Comparison of ENCODE assay signal across 28 cellular contexts in genomic region chr3:65020233-65020632, GRCh38.
DNase-seq lines count a peak whose midpoint lies in the region; ATAC-seq, FAIRE-seq and TF ChIP-seq lines count a peak whose summit lies in the region.
"Had no signal": no experiment of that assay in that cellular context is flagged by ENCODE, and none has a peak within 500 bp of the region (broad histone marks: within the 10 kb centered on the region; RNA-seq: fewer than 3 reads in every experiment).

No MANE protein-coding gene starts in this region.

- dilution Hi-C loops in endothelial cell of umbilical vein (cut with MboI; ENCODE audit: extremely low pct_ligation_motif_present, low sequenced_read_pairs): no loop called here

- H3K79me2 ChIP-seq in GM23338 (replicated peaks; ENCODE audit: insufficient read depth) (no peaks in the 10 kb centered on the region), endothelial cell of umbilical vein (ENCODE audit: control insufficient read depth, insufficient read depth, low read length) (no peaks in the 10 kb centered on the region)

- no peak for TF ChIP-seq POLR2A in endothelial cell of umbilical vein (IDR thresholded peaks at IDR 0.05; ENCODE audit: low read depth, low read length)

- H3K4me1 Mint-ChIP-seq in GM23338: peaks cover 16% of the 10 kb centered on the region; the same call in 2 of the 3 replicates
- H3K4me1 Mint-ChIP-seq: activated CD8-positive, alpha-beta memory T cell treated with anti-CD3 and anti-CD28 coated beads, Interleukin-2, amount 10 ng/mL, durations not matched to agents 7 days and 5 days; activated naive CD8-positive, alpha-beta T cell treated with anti-CD3 and anti-CD28 coated beads for 36 hours; stimulated activated effector memory CD8-positive, alpha-beta T cell treated with anti-CD3 and anti-CD28 coated beads, Interleukin-12 subunit alpha, Interleukin-12 subunit beta, amount 100 ng/mL, for 72 hours; T-cell had no signal

- H3K4me2 ChIP-seq in GM23338 (no peak overlapping the region), endothelial cell of umbilical vein (ENCODE audit: insufficient read depth, low read length) (no peak overlapping the region)
- H3K4me2 ChIP-seq: BLaER1 treated with 17β-estradiol and CSF1 and Interleukin-3, amounts not matched to agents 10 nM and 100 nM had no signal

- no peaks in the 10 kb centered on the region for H3K9me3 ChIP-seq in SK-N-MC (ENCODE audit: low read depth, low read length)
- no peaks in the 10 kb centered on the region for H3K9me3 ChIP-seq in endothelial cell of umbilical vein (replicated peaks; ENCODE audit: control insufficient read depth, insufficient read depth, low read length)
- H3K9me3 ChIP-seq: BLaER1 treated with 17β-estradiol and CSF1 and Interleukin-3, amounts not matched to agents 10 nM and 100 nM; MG63; prostate gland; transverse colon had no signal

- H4K20me1 ChIP-seq in GM23338 (replicated peaks; ENCODE audit: insufficient read depth) (no peaks in the 10 kb centered on the region), endothelial cell of umbilical vein (replicated peaks; ENCODE audit: control insufficient read depth, extremely low read depth, insufficient read depth, low read length) (no peaks in the 10 kb centered on the region)
- H4K20me1 ChIP-seq: BLaER1 treated with 17β-estradiol and CSF1 and Interleukin-3, amounts not matched to agents 10 nM and 100 nM had no signal

- H3K4me1 ChIP-seq in GM23338 (ENCODE audit: insufficient read depth) (peaks cover 16% of the 10 kb centered on the region), endothelial cell of umbilical vein (ENCODE audit: control insufficient read depth, extremely low read depth, insufficient read depth, low read length) (no peaks in the 10 kb centered on the region)
- H3K4me1 ChIP-seq: BLaER1 treated with 17β-estradiol and CSF1 and Interleukin-3, amounts not matched to agents 10 nM and 100 nM; prostate gland had no signal

- H3K27ac ChIP-seq in GM23338 (ENCODE audit: low read depth) (no peak overlapping the region), SK-N-MC (peak overlapping the region; percentile 82), endothelial cell of umbilical vein (ENCODE audit: insufficient read depth, low read depth, low read length) (no peak overlapping the region)
- H3K27ac ChIP-seq: BLaER1 treated with 17β-estradiol and CSF1 and Interleukin-3, amounts not matched to agents 10 nM and 100 nM; GM23248; prostate gland had no signal

- DNase-seq in GM23338 (ENCODE audit: low spot score) (no peak), SK-N-MC (ENCODE audit: low read depth, low spot score) (no peak), endothelial cell of umbilical vein (ENCODE audit: low read depth, low spot score) (peak; percentile 50), retina (peak; percentile 14), SHP77 (lab: John Stamatoyannopoulos, UW) (no peak)
- DNase-seq: activated CD8-positive, alpha-beta memory T cell treated with anti-CD3 and anti-CD28 coated beads, Interleukin-2, amount 10 ng/mL, durations not matched to agents 7 days and 5 days; activated gamma-delta T cell; activated naive CD8-positive, alpha-beta T cell treated with anti-CD3 and anti-CD28 coated beads for 36 hours; activated T-cell treated with anti-CD3 and anti-CD28 coated beads, Interleukin-2, amount 50 U/mL, for 4 hours; anterior cingulate cortex; DMS153; effector CD4-positive, alpha-beta T cell; GM23248; KBM-7; mesenchymal stem cell; MG63; NCI-H1930; NCI-H526 treated with DMSO at 0.1 percent for 48 hours; stimulated activated CD4-positive, alpha-beta T cell treated with anti-CD3 and anti-CD28 coated beads, Interleukin-15, amount 100 ng/mL, for 24 hours; T-cell; transverse colon had no signal

- H3K36me3 ChIP-seq in GM23338 (ENCODE audit: insufficient read depth) (no peaks in the 10 kb centered on the region), SK-N-MC (ENCODE audit: insufficient read depth, low read length) (no peaks in the 10 kb centered on the region), endothelial cell of umbilical vein (ENCODE audit: control insufficient read depth in 2 of 2, extremely low read depth in 1 of 2, insufficient read depth in 2 of 2, low read length in 2 of 2) (no peaks in the 10 kb centered on the region)
- H3K36me3 ChIP-seq: BLaER1 treated with 17β-estradiol and CSF1 and Interleukin-3, amounts not matched to agents 10 nM and 100 nM; MG63; prostate gland; transverse colon had no signal

- H3K27ac Mint-ChIP-seq in GM23338: no peak overlapping the region; the same call in 1 of the 2 replicates
- H3K27ac Mint-ChIP-seq: activated CD8-positive, alpha-beta memory T cell treated with anti-CD3 and anti-CD28 coated beads, Interleukin-2, amount 10 ng/mL, durations not matched to agents 7 days and 5 days; activated naive CD8-positive, alpha-beta T cell treated with anti-CD3 and anti-CD28 coated beads for 36 hours; stimulated activated effector memory CD8-positive, alpha-beta T cell treated with anti-CD3 and anti-CD28 coated beads, Interleukin-12 subunit alpha, Interleukin-12 subunit beta, amount 100 ng/mL, for 72 hours; T-cell had no signal

- H3K4me3 ChIP-seq in GM23338 (no peak overlapping the region), SK-N-MC (peak overlapping the region; percentile 49), endothelial cell of umbilical vein (replicated peaks in 1 of 3; ENCODE audit: insufficient read depth in 1 of 3, low read depth in 1 of 3, low read length in 3 of 3) (no peak overlapping the region)
- H3K4me3 ChIP-seq: BLaER1 treated with 17β-estradiol and CSF1 and Interleukin-3, amounts not matched to agents 10 nM and 100 nM; GM23248; MG63; prostate gland; transverse colon had no signal

- no peaks in the 10 kb centered on the region for H3K9me2 ChIP-seq in GM23338 (ENCODE audit: insufficient read depth)

- H3K9me3 Mint-ChIP-seq in GM23338: no peaks in the 10 kb centered on the region
- H3K9me3 Mint-ChIP-seq: activated naive CD8-positive, alpha-beta T cell treated with anti-CD3 and anti-CD28 coated beads for 36 hours had no signal

- no TSS peak for BruUV-seq in endothelial cell of umbilical vein (replicated peaks; lab: Mats Ljungman, UMichigan)

- TF ChIP-seq CTCF in GM23338 (conservative IDR thresholded peaks at IDR 0.05; ENCODE audit: low read depth in 2 of 2) (no peak), endothelial cell of umbilical vein (IDR thresholded peaks at IDR 0.05; ENCODE audit: extremely low read depth in 1 of 2, insufficient read depth in 1 of 2, low read depth in 1 of 2, low read length in 2 of 2) (no peak)

- no peak for ATAC-seq in GM23338
- ATAC-seq in HG03442 (IDR thresholded peaks at IDR 0.05; ENCODE audit: unreplicated experiment): no peak
- ATAC-seq in GM19023 (IDR thresholded peaks at IDR 0.05; ENCODE audit: unreplicated experiment): no peak
- ATAC-seq: activated CD8-positive, alpha-beta memory T cell treated with anti-CD3 and anti-CD28 coated beads, Interleukin-2, amount 10 ng/mL, durations not matched to agents 7 days and 5 days; activated T-cell treated with anti-CD3 and anti-CD28 coated beads, Interleukin-2, amount 50 U/mL, for 4 hours; stimulated activated effector memory CD8-positive, alpha-beta T cell treated with anti-CD3 and anti-CD28 coated beads, Interleukin-12 subunit alpha, Interleukin-12 subunit beta, amount 100 ng/mL, for 72 hours; T-cell had no signal

- CTCF ChIA-PET in endothelial cell of umbilical vein (lab: Charles Lee): interaction anchor here (1.2 kb wide), 1 partner anchor 150 kb away, joined by 5 read pairs; no protein-coding TSS in a partner anchor

- no peaks in the 10 kb centered on the region for H3F3A ChIP-seq in GM23338 (replicated peaks; ENCODE audit: low read depth)

- H3K27me3 Mint-ChIP-seq in GM23338 (ENCODE audit: insufficient read depth, low read depth, poor library complexity): peaks cover 2% of the 10 kb centered on the region
- H3K27me3 Mint-ChIP-seq: activated CD8-positive, alpha-beta memory T cell treated with anti-CD3 and anti-CD28 coated beads, Interleukin-2, amount 10 ng/mL, durations not matched to agents 7 days and 5 days; activated naive CD8-positive, alpha-beta T cell treated with anti-CD3 and anti-CD28 coated beads for 36 hours had no signal

- H3K9ac ChIP-seq in SK-N-MC (ENCODE audit: insufficient read length) (no peak overlapping the region), endothelial cell of umbilical vein (replicated peaks; ENCODE audit: extremely low read depth, insufficient read depth, low read length) (no peak overlapping the region)
- H3K9ac ChIP-seq: BLaER1 treated with 17β-estradiol and CSF1 and Interleukin-3, amounts not matched to agents 10 nM and 100 nM; GM23248 had no signal

- peak overlapping the region; percentile 64; the same call in 1 of the 2 replicates for H2AFZ ChIP-seq in GM23338
- peak overlapping the region; percentile 34 for H2AFZ ChIP-seq in endothelial cell of umbilical vein (ENCODE audit: low read depth, low read length)
- H2AFZ ChIP-seq: GM23248 had no signal

- H3K9me1 ChIP-seq in endothelial cell of umbilical vein (replicated peaks; ENCODE audit: control insufficient read depth, extremely low read depth, insufficient read depth, low read length): no peaks in the 10 kb centered on the region

- no peaks in the 10 kb centered on the region for H3K36me3 Mint-ChIP-seq in GM23338 (ENCODE audit: low read depth)
- H3K36me3 Mint-ChIP-seq: activated CD8-positive, alpha-beta memory T cell treated with anti-CD3 and anti-CD28 coated beads, Interleukin-2, amount 10 ng/mL, durations not matched to agents 7 days and 5 days; activated naive CD8-positive, alpha-beta T cell treated with anti-CD3 and anti-CD28 coated beads for 36 hours; stimulated activated effector memory CD8-positive, alpha-beta T cell treated with anti-CD3 and anti-CD28 coated beads, Interleukin-12 subunit alpha, Interleukin-12 subunit beta, amount 100 ng/mL, for 72 hours; T-cell had no signal

- H3K27me3 ChIP-seq in GM23338 (ENCODE audit: insufficient read depth): no peaks in the 10 kb centered on the region
- H3K27me3 ChIP-seq in endothelial cell of umbilical vein (ENCODE audit: control insufficient read depth in 2 of 2, insufficient read depth in 2 of 2, low read length in 2 of 2): no peaks in the 10 kb centered on the region
- H3K27me3 ChIP-seq: BLaER1 treated with 17β-estradiol and CSF1 and Interleukin-3, amounts not matched to agents 10 nM and 100 nM; MG63; transverse colon had no signal

- H3K4me3 Mint-ChIP-seq in GM23338: no peak overlapping the region
- H3K4me3 Mint-ChIP-seq: activated CD8-positive, alpha-beta memory T cell treated with anti-CD3 and anti-CD28 coated beads, Interleukin-2, amount 10 ng/mL, durations not matched to agents 7 days and 5 days; activated naive CD8-positive, alpha-beta T cell treated with anti-CD3 and anti-CD28 coated beads for 36 hours; activated T-cell treated with anti-CD3 and anti-CD28 coated beads, Interleukin-2, amount 50 U/mL, for 4 hours; stimulated activated effector memory CD8-positive, alpha-beta T cell treated with anti-CD3 and anti-CD28 coated beads, Interleukin-12 subunit alpha, Interleukin-12 subunit beta, amount 100 ng/mL, for 72 hours; T-cell had no signal

- intact Hi-C loops in endothelial cell of umbilical vein (cut with micrococcal nuclease): no loop called here

- POLR2A ChIA-PET in endothelial cell of umbilical vein (lab: Charles Lee): no interaction called here

- FAIRE-seq in endothelial cell of umbilical vein (lab: Jason Lieb, UNC): peak; percentile 37
- FAIRE-seq: colon, HTR-8/SVneo had no signal

TF ChIP-seq in GM23338, 12 proteins besides CTCF, POLR2A, EP300 and RAD21 (continues in another document):
- TF ChIP-seq NANOG (IDR thresholded peaks at IDR 0.05; ENCODE audit: borderline replicate concordance): no peak

Comparison
In these comparisons a context has a peak if more than half of its experiments do, and no peak if none do; other contexts are left out.
1. DNase-seq: peak in endothelial cell of umbilical vein (single experiment) and retina (single experiment); none in GM23338 (single experiment), SK-N-MC (single experiment) and SHP77 (0 of 2).